In genomic region chr13:110770678-110771077, GRCh38 we compare ENCODE assay signal across 2 cellular contexts.
TF ChIP-seq lines count a peak whose summit lies in the region.

No MANE protein-coding gene starts in this region.

TF ChIP-seq in GM23338, 12 proteins besides CTCF, POLR2A, EP300 and RAD21:
- TF ChIP-seq ZNF114 (CRISPR knock-in tag; IDR thresholded peaks at IDR 0.05) = no peak
- TF ChIP-seq, protein P1, sequence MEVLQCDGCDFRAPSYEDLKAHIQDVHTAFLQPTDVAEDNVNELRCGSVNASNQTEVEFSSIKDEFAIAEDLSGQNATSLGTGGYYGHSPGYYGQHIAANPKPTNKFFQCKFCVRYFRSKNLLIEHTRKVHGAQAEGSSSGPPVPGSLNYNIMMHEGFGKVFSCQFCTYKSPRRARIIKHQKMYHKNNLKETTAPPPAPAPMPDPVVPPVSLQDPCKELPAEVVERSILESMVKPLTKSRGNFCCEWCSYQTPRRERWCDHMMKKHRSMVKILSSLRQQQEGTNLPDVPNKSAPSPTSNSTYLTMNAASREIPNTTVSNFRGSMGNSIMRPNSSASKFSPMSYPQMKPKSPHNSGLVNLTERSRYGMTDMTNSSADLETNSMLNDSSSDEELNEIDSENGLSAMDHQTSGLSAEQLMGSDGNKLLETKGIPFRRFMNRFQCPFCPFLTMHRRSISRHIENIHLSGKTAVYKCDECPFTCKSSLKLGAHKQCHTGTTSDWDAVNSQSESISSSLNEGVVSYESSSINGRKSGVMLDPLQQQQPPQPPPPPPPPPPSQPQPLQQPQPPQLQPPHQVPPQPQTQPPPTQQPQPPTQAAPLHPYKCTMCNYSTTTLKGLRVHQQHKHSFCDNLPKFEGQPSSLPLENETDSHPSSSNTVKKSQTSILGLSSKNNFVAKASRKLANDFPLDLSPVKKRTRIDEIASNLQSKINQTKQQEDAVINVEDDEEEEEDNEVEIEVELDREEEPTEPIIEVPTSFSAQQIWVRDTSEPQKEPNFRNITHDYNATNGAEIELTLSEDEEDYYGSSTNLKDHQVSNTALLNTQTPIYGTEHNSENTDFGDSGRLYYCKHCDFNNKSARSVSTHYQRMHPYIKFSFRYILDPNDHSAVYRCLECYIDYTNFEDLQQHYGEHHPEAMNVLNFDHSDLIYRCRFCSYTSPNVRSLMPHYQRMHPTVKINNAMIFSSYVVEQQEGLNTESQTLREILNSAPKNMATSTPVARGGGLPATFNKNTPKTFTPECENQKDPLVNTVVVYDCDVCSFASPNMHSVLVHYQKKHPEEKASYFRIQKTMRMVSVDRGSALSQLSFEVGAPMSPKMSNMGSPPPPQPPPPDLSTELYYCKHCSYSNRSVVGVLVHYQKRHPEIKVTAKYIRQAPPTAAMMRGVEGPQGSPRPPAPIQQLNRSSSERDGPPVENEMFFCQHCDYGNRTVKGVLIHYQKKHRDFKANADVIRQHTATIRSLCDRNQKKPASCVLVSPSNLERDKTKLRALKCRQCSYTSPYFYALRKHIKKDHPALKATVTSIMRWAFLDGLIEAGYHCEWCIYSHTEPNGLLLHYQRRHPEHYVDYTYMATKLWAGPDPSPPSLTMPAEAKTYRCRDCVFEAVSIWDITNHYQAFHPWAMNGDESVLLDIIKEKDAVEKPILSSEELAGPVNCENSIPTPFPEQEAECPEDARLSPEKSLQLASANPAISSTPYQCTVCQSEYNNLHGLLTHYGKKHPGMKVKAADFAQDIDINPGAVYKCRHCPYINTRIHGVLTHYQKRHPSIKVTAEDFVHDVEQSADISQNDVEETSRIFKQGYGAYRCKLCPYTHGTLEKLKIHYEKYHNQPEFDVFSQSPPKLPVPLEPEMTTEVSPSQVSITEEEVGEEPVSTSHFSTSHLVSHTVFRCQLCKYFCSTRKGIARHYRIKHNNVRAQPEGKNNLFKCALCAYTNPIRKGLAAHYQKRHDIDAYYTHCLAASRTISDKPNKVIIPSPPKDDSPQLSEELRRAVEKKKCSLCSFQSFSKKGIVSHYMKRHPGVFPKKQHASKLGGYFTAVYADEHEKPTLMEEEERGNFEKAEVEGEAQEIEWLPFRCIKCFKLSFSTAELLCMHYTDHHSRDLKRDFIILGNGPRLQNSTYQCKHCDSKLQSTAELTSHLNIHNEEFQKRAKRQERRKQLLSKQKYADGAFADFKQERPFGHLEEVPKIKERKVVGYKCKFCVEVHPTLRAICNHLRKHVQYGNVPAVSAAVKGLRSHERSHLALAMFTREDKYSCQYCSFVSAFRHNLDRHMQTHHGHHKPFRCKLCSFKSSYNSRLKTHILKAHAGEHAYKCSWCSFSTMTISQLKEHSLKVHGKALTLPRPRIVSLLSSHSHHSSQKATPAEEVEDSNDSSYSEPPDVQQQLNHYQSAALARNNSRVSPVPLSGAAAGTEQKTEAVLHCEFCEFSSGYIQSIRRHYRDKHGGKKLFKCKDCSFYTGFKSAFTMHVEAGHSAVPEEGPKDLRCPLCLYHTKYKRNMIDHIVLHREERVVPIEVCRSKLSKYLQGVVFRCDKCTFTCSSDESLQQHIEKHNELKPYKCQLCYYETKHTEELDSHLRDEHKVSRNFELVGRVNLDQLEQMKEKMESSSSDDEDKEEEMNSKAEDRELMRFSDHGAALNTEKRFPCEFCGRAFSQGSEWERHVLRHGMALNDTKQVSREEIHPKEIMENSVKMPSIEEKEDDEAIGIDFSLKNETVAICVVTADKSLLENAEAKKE (CRISPR knock-in tag; IDR thresholded peaks at IDR 0.05) = no peak

TF ChIP-seq in K562, 482 proteins besides CTCF, POLR2A, EP300 and RAD21:
- TF ChIP-seq ZNF699 (CRISPR knock-in tag; IDR thresholded peaks at IDR 0.05; ENCODE audit: insufficient replicate concordance) (no peak), FOXP4 (CRISPR knock-in tag; IDR thresholded peaks at IDR 0.05; ENCODE audit: borderline replicate concordance) (no peak), ARID3A (IDR thresholded peaks at IDR 0.05; ENCODE audit: borderline replicate concordance, low read depth, low read length) (no peak), ZEB2 (IDR thresholded peaks at IDR 0.05) (no peak), RB1 (IDR thresholded peaks at IDR 0.05; ENCODE audit: low read depth) (no peak), ZNF764 (CRISPR knock-in tag; IDR thresholded peaks at IDR 0.05; ENCODE audit: low read depth) (no peak), CBX1 (IDR thresholded peaks at IDR 0.05; ENCODE audit: low read depth) (no peak), ZNF655 (CRISPR knock-in tag; IDR thresholded peaks at IDR 0.05) (no peak), RFX1 (IDR thresholded peaks at IDR 0.05) (no peak), HDAC3 (IDR thresholded peaks at IDR 0.05; ENCODE audit: borderline replicate concordance, partially characterized antibody) (no peak), SRSF9 (IDR thresholded peaks at IDR 0.05; ENCODE audit: borderline replicate concordance, low read depth, low read length) (no peak), SRSF1 (IDR thresholded peaks at IDR 0.05; ENCODE audit: low read depth, low read length) (no peak), DIDO1 (tag; IDR thresholded peaks at IDR 0.05; ENCODE audit: low read depth) (no peak), SOX6 (IDR thresholded peaks at IDR 0.05) (no peak), ZNF76 (CRISPR knock-in tag; IDR thresholded peaks at IDR 0.05; ENCODE audit: borderline replicate concordance) (no peak), ARID1B (IDR thresholded peaks at IDR 0.05) (no peak)
